In the genomic region with DNA sequence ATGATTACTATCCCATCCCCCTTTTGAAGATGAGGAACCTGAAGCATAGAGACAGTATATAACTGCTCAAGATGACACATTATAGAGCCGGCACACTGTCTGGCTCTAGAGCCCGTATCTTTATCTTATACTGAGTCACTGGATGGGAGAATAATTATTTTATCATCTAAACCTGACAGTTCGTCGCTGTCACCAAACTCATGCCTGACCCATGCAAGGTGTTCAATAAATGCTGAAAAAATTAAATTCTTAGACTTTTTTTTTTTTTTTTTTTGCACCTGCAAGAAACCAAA, we compare ENCODE assay signal across 22 cellular contexts.
DNase-seq lines count a peak whose midpoint lies in the region; ATAC-seq and TF ChIP-seq lines count a peak whose summit lies in the region.
"Had no signal": no experiment of that assay in that cellular context is flagged by ENCODE, and none has a peak within 500 bp of the region (broad histone marks: within the 10 kb centered on the region; RNA-seq: fewer than 3 reads in every experiment).

No MANE protein-coding gene starts in this region.

- no peak overlapping the region for H3K4me3 ChIP-seq in DND-41 (ENCODE audit: low read depth in 1 of 2, low read length in 2 of 2)
- no peak overlapping the region for H3K4me3 ChIP-seq in HEK293 (ENCODE audit: low read depth, low read length)
- H3K4me3 ChIP-seq in Loucy (ENCODE audit: low read length, poor library complexity, severe bottlenecking), result no peak overlapping the region
- H3K4me3 ChIP-seq in SK-N-MC, result peak overlapping the region; percentile 61
- H3K4me3 ChIP-seq: A549; BLaER1 treated with 17β-estradiol and CSF1 and Interleukin-3, amounts not matched to agents 10 nM and 100 nM; GM23248 had no signal

- H3K27me3 ChIP-seq in DND-41 (ENCODE audit: insufficient read depth, low read length, poor library complexity) (no peaks in the 10 kb centered on the region), Loucy (ENCODE audit: insufficient read depth, low read length, poor library complexity, severe bottlenecking) (no peaks in the 10 kb centered on the region)
- H3K27me3 ChIP-seq: BE2C; BLaER1 treated with 17β-estradiol and CSF1 and Interleukin-3, amounts not matched to agents 10 nM and 100 nM had no signal

- CTCF ChIA-PET in HEK293 (lab: Yijun Ruan, JAX), result interaction anchor here (1.5 kb wide), 1 partner anchor 10 kb away, joined by 10 read pairs; no protein-coding TSS in a partner anchor

- H3K79me2 ChIP-seq in DND-41 (ENCODE audit: insufficient read depth, low read length) (peaks cover 3% of the 10 kb centered on the region; the same call in 1 of the 2 replicates), Loucy (ENCODE audit: insufficient read depth, low read length) (peaks cover 6% of the 10 kb centered on the region; the same call in 1 of the 2 replicates)

- H3K27ac ChIP-seq in DND-41 (ENCODE audit: low read length) (no peak overlapping the region), HEK293 (ENCODE audit: extremely low read depth, low read depth, low read length) (no peak overlapping the region), SK-N-MC (peak overlapping the region; percentile 92)
- H3K27ac ChIP-seq: A549, GM23248 had no signal

- ATAC-seq in DND-41 (ENCODE audit: insufficient read depth, low read depth) (peak; percentile 22; the same call in 1 of the 3 replicates), HG02938 (IDR thresholded peaks at IDR 0.05; ENCODE audit: unreplicated experiment) (no peak)
- ATAC-seq: A549, HCT116 had no signal

- H4K20me1 ChIP-seq in DND-41 (ENCODE audit: insufficient read depth, low read length) (peaks cover 7% of the 10 kb centered on the region; the same call in 1 of the 2 replicates), Loucy (ENCODE audit: insufficient read depth, low read length, poor library complexity, severe bottlenecking) (no peaks in the 10 kb centered on the region)

- no peak overlapping the region for H2AFZ ChIP-seq in DND-41 (ENCODE audit: low read depth, low read length)
- H2AFZ ChIP-seq in Loucy (ENCODE audit: low read length), result no peak overlapping the region
- H2AFZ ChIP-seq: GM23248 had no signal

- DNase-seq in DND-41 (no peak), SK-N-MC (ENCODE audit: low read depth, low spot score) (no peak), DMS114 treated with DMSO at 0.1 percent for 48 hours (lab: John Stamatoyannopoulos, UW; ENCODE audit: unreplicated experiment) (no peak), DMS 273 (lab: John Stamatoyannopoulos, UW; ENCODE audit: unreplicated experiment) (no peak)
- no peak for DNase-seq in central memory CD4-positive, alpha-beta T cell
- DNase-seq: 8988T; ACHN; AML-193; BE2C; Calu3; CD4-positive, alpha-beta memory T cell; COR-L47; DMS79; H9; HFFc6 had no signal

- POLR2A ChIA-PET in HEK293 (lab: Yijun Ruan, JAX), result no interaction called here

- H3K9me3 ChIP-seq in DND-41 (ENCODE audit: insufficient read depth, low read length, severe bottlenecking) (no peaks in the 10 kb centered on the region), HEK293 (ENCODE audit: control insufficient read depth, insufficient read depth, low read depth, low read length) (no peaks in the 10 kb centered on the region), Loucy (ENCODE audit: insufficient read depth, low read depth, low read length) (no peaks in the 10 kb centered on the region), SK-N-MC (ENCODE audit: low read depth, low read length) (no peaks in the 10 kb centered on the region)
- H3K9me3 ChIP-seq: A549; BE2C; BLaER1 treated with 17β-estradiol and CSF1 and Interleukin-3, amounts not matched to agents 10 nM and 100 nM had no signal

- H3K4me1 ChIP-seq in DND-41 (ENCODE audit: insufficient read depth, low read length) (no peaks in the 10 kb centered on the region), HEK293 (ENCODE audit: control insufficient read depth, insufficient read depth, low read length) (peaks cover 18% of the 10 kb centered on the region), Loucy (ENCODE audit: insufficient read depth, low read length, poor library complexity, severe bottlenecking) (peaks cover 6% of the 10 kb centered on the region)
- H3K4me1 ChIP-seq: BE2C had no signal

- H3K9ac ChIP-seq in DND-41 (ENCODE audit: low read depth, low read length) (no peak overlapping the region), Loucy (ENCODE audit: low read depth, low read length, poor library complexity, severe bottlenecking) (no peak overlapping the region), SK-N-MC (ENCODE audit: insufficient read length) (no peak overlapping the region)
- H3K9ac ChIP-seq: BLaER1 treated with 17β-estradiol and CSF1 and Interleukin-3, amounts not matched to agents 10 nM and 100 nM; GM23248 had no signal

- H3K36me3 ChIP-seq in DND-41 (ENCODE audit: insufficient read depth, low read length) (no peaks in the 10 kb centered on the region), HEK293 (ENCODE audit: control insufficient read depth in 2 of 2, insufficient read depth in 1 of 2, low read length in 2 of 2) (no peaks in the 10 kb centered on the region), Loucy (ENCODE audit: insufficient read depth, low read length) (no peaks in the 10 kb centered on the region), SK-N-MC (ENCODE audit: insufficient read depth, low read length) (no peaks in the 10 kb centered on the region)
- H3K36me3 ChIP-seq: BE2C; BLaER1 treated with 17β-estradiol and CSF1 and Interleukin-3, amounts not matched to agents 10 nM and 100 nM had no signal

- H3K9me2 ChIP-seq in Loucy (replicated peaks; ENCODE audit: low read depth, low read length), result no peaks in the 10 kb centered on the region

- H3K4me2 ChIP-seq in DND-41 (ENCODE audit: insufficient read depth, low read length), result no peak overlapping the region
- H3K4me2 ChIP-seq in Loucy (ENCODE audit: low read depth, low read length, poor library complexity, severe bottlenecking), result peak overlapping the region; percentile 7
- H3K4me2 ChIP-seq: A549 had no signal

- TF ChIP-seq CTCF in DND-41 (IDR thresholded peaks at IDR 0.05; ENCODE audit: borderline replicate concordance, extremely low read depth, low read length, poor library complexity, severe bottlenecking), result no peak
- TF ChIP-seq CTCF in HEK293 (tag by site-specific recombination; IDR thresholded peaks at IDR 0.05), result no peak
- TF ChIP-seq CTCF in Loucy (conservative IDR thresholded peaks at IDR 0.05; ENCODE audit: low read length), result no peak

- no peaks in the 10 kb centered on the region for H3F3A ChIP-seq in Loucy (ENCODE audit: low read depth)

TF ChIP-seq in HEK293, 187 proteins besides CTCF, POLR2A, EP300 and RAD21:
- no peak for TF ChIP-seq ZFP37 (tag by site-specific recombination; IDR thresholded peaks at IDR 0.05)
- TF ChIP-seq, protein P1, sequence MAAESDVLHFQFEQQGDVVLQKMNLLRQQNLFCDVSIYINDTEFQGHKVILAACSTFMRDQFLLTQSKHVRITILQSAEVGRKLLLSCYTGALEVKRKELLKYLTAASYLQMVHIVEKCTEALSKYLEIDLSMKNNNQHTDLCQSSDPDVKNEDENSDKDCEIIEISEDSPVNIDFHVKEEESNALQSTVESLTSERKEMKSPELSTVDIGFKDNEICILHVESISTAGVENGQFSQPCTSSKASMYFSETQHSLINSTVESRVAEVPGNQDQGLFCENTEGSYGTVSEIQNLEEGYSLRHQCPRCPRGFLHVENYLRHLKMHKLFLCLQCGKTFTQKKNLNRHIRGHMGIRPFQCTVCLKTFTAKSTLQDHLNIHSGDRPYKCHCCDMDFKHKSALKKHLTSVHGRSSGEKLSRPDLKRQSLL (tag by site-specific recombination; IDR thresholded peaks at IDR 0.05), result peak; percentile 95
